Comparison of ENCODE assay signal across 31 cellular contexts in the genomic region with DNA sequence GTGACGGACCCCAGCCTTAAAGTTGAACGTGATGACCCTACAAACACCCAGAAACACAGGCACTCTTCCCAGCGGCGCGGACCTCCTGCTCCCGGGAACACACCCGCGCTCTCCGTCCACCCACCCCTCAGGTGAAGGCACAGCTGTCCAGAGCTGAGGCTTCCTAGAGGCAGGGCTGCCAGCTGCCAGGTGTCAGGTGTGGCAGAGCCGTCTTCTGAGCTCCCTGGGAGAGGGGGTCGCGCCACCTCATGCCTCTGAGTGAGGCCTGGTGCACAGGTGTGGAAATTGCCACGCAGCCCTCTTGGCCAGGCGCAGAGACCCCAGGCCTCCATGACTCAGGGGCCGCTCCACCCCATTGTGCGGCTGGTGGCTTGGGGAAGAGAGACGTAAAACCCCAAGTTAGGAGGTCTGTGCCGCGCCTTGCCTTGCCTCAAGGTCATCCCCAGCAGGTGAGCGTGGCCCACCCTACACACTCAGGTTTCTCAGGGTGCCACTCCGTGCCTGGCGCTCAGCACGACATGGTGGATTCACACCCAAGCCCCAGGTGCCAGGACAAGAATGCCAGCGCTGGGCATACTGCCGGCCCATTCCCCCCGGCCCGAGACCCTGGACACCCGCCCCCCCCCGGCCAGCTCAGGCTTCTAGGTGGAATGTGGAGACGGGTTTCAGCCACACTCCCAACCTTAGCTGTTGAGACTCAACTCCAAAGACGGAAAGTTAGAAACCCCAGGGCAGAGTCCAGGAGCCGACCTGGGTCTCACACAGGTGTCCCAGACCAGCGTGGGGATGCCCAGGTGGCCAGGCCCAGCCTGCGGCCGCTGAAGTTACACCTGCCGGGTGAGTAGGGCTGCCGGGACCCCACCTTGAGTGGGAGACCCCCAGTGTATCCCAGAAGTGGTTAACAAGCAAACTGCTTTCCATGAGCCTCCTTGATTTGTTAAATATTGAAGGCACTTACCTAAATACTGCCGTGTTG.
"Had no signal": no experiment of that assay in that cellular context is flagged by ENCODE, and none has a peak within 500 bp of the region (broad histone marks: within the 10 kb centered on the region; RNA-seq: fewer than 3 reads in every experiment).

No MANE protein-coding gene starts in this region.

- DNase-seq: activated CD4-positive, alpha-beta T cell treated with anti-CD3 and anti-CD28 coated beads for 36 hours; activated CD4-positive, CD25-positive, alpha-beta regulatory T cell; activated CD8-positive, alpha-beta memory T cell treated with anti-CD3 and anti-CD28 coated beads, Interleukin-2, amount 10 ng/mL, durations not matched to agents 7 days and 5 days; activated CD8-positive, alpha-beta T cell treated with anti-CD3 and anti-CD28 coated beads, Interleukin-2, amount 10 ng/mL, durations not matched to agents 7 days and 5 days; activated effector memory CD4-positive, alpha-beta T cell treated with Interleukin-2 at 50 U/mL for 16 hours; activated naive CD4-positive, alpha-beta T cell treated with Interleukin-2 at 50 U/mL for 16 hours; brain microvascular endothelial cell; dorsolateral prefrontal cortex; effector memory CD4-positive, alpha-beta T cell; head of caudate nucleus; hypothalamus; immature natural killer cell; left lung; mucosa of descending colon; retina; sigmoid colon; stimulated activated CD4-positive, alpha-beta T cell treated with anti-CD3 and anti-CD28 coated beads, Interleukin-1b, Interleukin-23, amount 100 ng/mL, for 48 hours; stimulated activated CD4-positive, alpha-beta T cell treated with anti-CD3 and anti-CD28 coated beads, Interleukin-4, amount 100 ng/mL, for 4 hours; stimulated activated CD8-positive, alpha-beta memory T cell treated with anti-CD3 and anti-CD28 coated beads, Interleukin-4, amount 100 ng/mL, for 48 hours; stomach; thyroid gland had no signal

- ATAC-seq: activated CD4-positive, alpha-beta T cell treated with anti-CD3 and anti-CD28 coated beads for 36 hours; activated CD8-positive, alpha-beta memory T cell treated with anti-CD3 and anti-CD28 coated beads, Interleukin-2, amount 10 ng/mL, durations not matched to agents 7 days and 5 days; activated CD8-positive, alpha-beta T cell treated with anti-CD3 and anti-CD28 coated beads, Interleukin-2, amount 10 ng/mL, durations not matched to agents 7 days and 5 days; gastroesophageal sphincter; left lung; mucosa of descending colon; natural killer cell treated with Interleukin-12 subunit alpha and Interleukin-12 subunit beta and Interleukin-15 and Interleukin-18, amount 100 ng/mL, for 72 hours; stimulated activated memory B cell treated with anti-CD40 and anti-IgM and Interleukin-4, amounts not matched to agents 10 μg/mL and 1 μg/mL and 100 μg/mL, for 72 hours had no signal

- FAIRE-seq: endothelial cell of umbilical vein had no signal

- H3K27ac Mint-ChIP-seq: activated CD8-positive, alpha-beta memory T cell treated with anti-CD3 and anti-CD28 coated beads, Interleukin-2, amount 10 ng/mL, durations not matched to agents 7 days and 5 days; activated CD8-positive, alpha-beta T cell treated with anti-CD3 and anti-CD28 coated beads, Interleukin-2, amount 10 ng/mL, durations not matched to agents 7 days and 5 days; activated naive CD8-positive, alpha-beta T cell; natural killer cell treated with Interleukin-12 subunit alpha and Interleukin-12 subunit beta and Interleukin-15 and Interleukin-18, amount 100 ng/mL, for 72 hours; progenitor cell of endocrine pancreas had no signal

- H3K4me3 Mint-ChIP-seq: activated CD4-positive, alpha-beta T cell treated with anti-CD3 and anti-CD28 coated beads for 36 hours; activated CD8-positive, alpha-beta memory T cell treated with anti-CD3 and anti-CD28 coated beads, Interleukin-2, amount 10 ng/mL, durations not matched to agents 7 days and 5 days; activated CD8-positive, alpha-beta T cell treated with anti-CD3 and anti-CD28 coated beads, Interleukin-2, amount 10 ng/mL, durations not matched to agents 7 days and 5 days; activated naive CD8-positive, alpha-beta T cell; immature natural killer cell; natural killer cell treated with Interleukin-12 subunit alpha and Interleukin-12 subunit beta and Interleukin-15 and Interleukin-18, amount 100 ng/mL, for 72 hours; stimulated activated memory B cell treated with anti-CD40 and anti-IgM and Interleukin-4, amounts not matched to agents 10 μg/mL and 1 μg/mL and 100 μg/mL, for 72 hours had no signal

- H3K36me3 ChIP-seq: ovary had no signal

- H3K9me3 ChIP-seq: ascending aorta, gastroesophageal sphincter, left lung, mucosa of descending colon, ovary, sigmoid colon, stomach, thyroid gland had no signal

- H3K4me2 ChIP-seq: smooth muscle cell had no signal

- H3K27ac ChIP-seq: ascending aorta, brain microvascular endothelial cell, coronary artery, gastroesophageal sphincter, left lung, ovary, sigmoid colon, stomach, thyroid gland had no signal

- H3K4me3 ChIP-seq: ascending aorta, coronary artery, dorsolateral prefrontal cortex, gastroesophageal sphincter, left lung, mucosa of descending colon, ovary, sigmoid colon, smooth muscle cell, stomach, thyroid gland had no signal

- H3K27me3 ChIP-seq: ascending aorta, brain microvascular endothelial cell, dorsolateral prefrontal cortex, gastroesophageal sphincter, left lung, ovary, sigmoid colon, stomach, thyroid gland had no signal

- H3K36me3 Mint-ChIP-seq: activated CD8-positive, alpha-beta memory T cell treated with anti-CD3 and anti-CD28 coated beads, Interleukin-2, amount 10 ng/mL, durations not matched to agents 7 days and 5 days; natural killer cell treated with Interleukin-12 subunit alpha and Interleukin-12 subunit beta and Interleukin-15 and Interleukin-18, amount 100 ng/mL, for 72 hours had no signal

- H3K27me3 Mint-ChIP-seq: activated CD4-positive, alpha-beta T cell treated with anti-CD3 and anti-CD28 coated beads for 36 hours; activated CD8-positive, alpha-beta memory T cell treated with anti-CD3 and anti-CD28 coated beads, Interleukin-2, amount 10 ng/mL, durations not matched to agents 7 days and 5 days; activated naive CD8-positive, alpha-beta T cell; natural killer cell treated with Interleukin-12 subunit alpha and Interleukin-12 subunit beta and Interleukin-15 and Interleukin-18, amount 100 ng/mL, for 72 hours; progenitor cell of endocrine pancreas; stimulated activated memory B cell treated with anti-CD40 and anti-IgM and Interleukin-4, amounts not matched to agents 10 μg/mL and 1 μg/mL and 100 μg/mL, for 72 hours had no signal

- H3K4me1 Mint-ChIP-seq: activated CD4-positive, alpha-beta T cell treated with anti-CD3 and anti-CD28 coated beads for 36 hours had no signal

- H3K9me3 Mint-ChIP-seq: immature natural killer cell; natural killer cell treated with Interleukin-12 subunit alpha and Interleukin-12 subunit beta and Interleukin-15 and Interleukin-18, amount 100 ng/mL, for 72 hours; stimulated activated memory B cell treated with anti-CD40 and anti-IgM and Interleukin-4, amounts not matched to agents 10 μg/mL and 1 μg/mL and 100 μg/mL, for 72 hours had no signal
